Comparison of ENCODE assay signal across 35 cellular contexts in genomic region chr19:21260164-21260847, GRCh38.
"Had no signal": no experiment of that assay in that cellular context is flagged by ENCODE, and none has a peak within 500 bp of the region (broad histone marks: within the 10 kb centered on the region; RNA-seq: fewer than 3 reads in every experiment).

No MANE protein-coding gene starts in this region.

- H3K27me3 ChIP-seq: MG63 had no signal

- H3K27ac ChIP-seq: KMS-11 had no signal

- H3K36me3 ChIP-seq: MG63 had no signal

- H3K9ac ChIP-seq: KMS-11 had no signal

- DNase-seq: Karpas-422, Kasumi-1, MG63, MM.1S, MV-4-11, NCI-H1048, NCI-H1092, NCI-H1092 treated with DMSO at 0.1 percent for 48 hours, NCI-H1105, NCI-H1105 treated with DMSO at 0.1 percent for 48 hours, NCI-H1417, NCI-H1417 treated with DMSO at 0.1 percent for 48 hours, NCI-H1436, NCI-H1436 treated with DMSO at 0.1 percent for 48 hours, NCI-H146, NCI-H1694, NCI-H1694 treated with DMSO at 0.1 percent for 48 hours, NCI-H187, NCI-H187 treated with DMSO at 0.1 percent for 48 hours, NCI-H1930, NCI-H2029, NCI-H2029 treated with DMSO at 0.1 percent for 48 hours, NCI-H2081, NCI-H2081 treated with DMSO at 0.1 percent for 48 hours, NCI-H2107, NCI-H2171, NCI-H2171 treated with DMSO at 0.1 percent for 48 hours, NCI-H2227 treated with DMSO at 0.1 percent for 48 hours, NCI-H226, NCI-H345, NCI-H446, NCI-H446 treated with DMSO at 0.1 percent for 48 hours, NCI-H510A, NCI-H510A treated with DMSO at 0.1 percent for 48 hours had no signal

- H3K9me3 ChIP-seq: MG63 had no signal

- H3K4me3 ChIP-seq: MG63 had no signal

- H3K4me2 ChIP-seq: KMS-11 had no signal
